ENCODE assay signal across 8 cellular contexts in genomic region chr21:37758997-37759396, GRCh38.
DNase-seq lines count a peak whose midpoint lies in the region; TF ChIP-seq lines count a peak whose summit lies in the region.

No MANE protein-coding gene starts in this region.

- H3K36me3 ChIP-seq in fibroblast of lung (ENCODE audit: control insufficient read depth, insufficient read depth, low read length), result no peaks in the 10 kb centered on the region
- no peaks in the 10 kb centered on the region for H3K36me3 ChIP-seq in stomach
- no peaks in the 10 kb centered on the region for H3K36me3 ChIP-seq in uterus

- peaks cover 2% of the 10 kb centered on the region for H3K27me3 ChIP-seq in fibroblast of lung (ENCODE audit: control insufficient read depth, insufficient read depth, low read length)
- peaks cover 0 to 38% (median 0%) of the 10 kb centered on the region in 3 donors for H3K27me3 ChIP-seq in stomach
- no peaks in the 10 kb centered on the region for H3K27me3 ChIP-seq in uterus

- no peak overlapping the region for H3K4me2 ChIP-seq in fibroblast of lung (ENCODE audit: extremely low read depth, insufficient read depth, low read length)

- 24 to 41% (median 26%) methylated on average over 7 of the region's 7 CpGs for WGBS in stomach, 5 donors

- H3K9ac ChIP-seq in fibroblast of lung (ENCODE audit: insufficient read depth, low read length), result no peak overlapping the region

- TF ChIP-seq EP300 in stomach (IDR thresholded peaks at IDR 0.05), result no peak

- H3K27ac Mint-ChIP-seq in T-helper 2 cell treated with Interferon-gamma antibody and Interleukin-4, amounts not matched to agents 5 μg/mL and 100 μg/mL, for 36 hours, result no peak overlapping the region

- TF ChIP-seq CTCF in fibroblast of lung (conservative IDR thresholded peaks at IDR 0.05 in 1 of 2, IDR thresholded peaks at IDR 0.05 in 1 of 2; ENCODE audit: low read depth in 1 of 2, low read length in 2 of 2) (peak; percentile 66 to 79), stomach (IDR thresholded peaks at IDR 0.05) (peak in 5 of 7 experiments; percentile 15 to 62 (median 43)), uterus (IDR thresholded peaks at IDR 0.05) (peak in 1 of 4 experiments; percentile 9)

- no peak overlapping the region for H2AFZ ChIP-seq in fibroblast of lung (ENCODE audit: low read length)

- no peaks in the 10 kb centered on the region for H3K4me1 Mint-ChIP-seq in T-helper 2 cell treated with Interferon-gamma antibody and Interleukin-4, amounts not matched to agents 5 μg/mL and 100 μg/mL, for 36 hours (ENCODE audit: low read depth)

- TF ChIP-seq POLR2A in stomach (IDR thresholded peaks at IDR 0.05) (no peak), uterus (IDR thresholded peaks at IDR 0.05) (no peak)

- H3K9me3 ChIP-seq in fibroblast of lung (ENCODE audit: control insufficient read depth, insufficient read depth, low read depth, low read length), result no peaks in the 10 kb centered on the region
- H3K9me3 ChIP-seq in stomach, result no peaks in the 10 kb centered on the region
- no peaks in the 10 kb centered on the region for H3K9me3 ChIP-seq in uterus

- H3K27me3 Mint-ChIP-seq in T-helper 2 cell treated with Interferon-gamma antibody and Interleukin-4, amounts not matched to agents 5 μg/mL and 100 μg/mL, for 36 hours (ENCODE audit: low read depth), result no peaks in the 10 kb centered on the region

- intact Hi-C loops in stomach (cut with DNase I; ENCODE audit: low total_unique reads) (no loop called here), uterus (cut with DNase I; ENCODE audit: low total_unique reads) (no loop called here)

- H3K4me1 ChIP-seq in fibroblast of lung (ENCODE audit: control insufficient read depth, extremely low read depth, insufficient read depth, low read length) (peaks cover 4% of the 10 kb centered on the region), stomach (no peaks in the 10 kb centered on the region), uterus (no peaks in the 10 kb centered on the region)

- H3K4me3 ChIP-seq in fibroblast of lung (replicated peaks in 1 of 4; ENCODE audit: control extremely low read depth in 1 of 4, insufficient read depth in 1 of 4, low read depth in 3 of 4, low read length in 4 of 4) (no peak overlapping the region), stomach (no peak overlapping the region), uterus (no peak overlapping the region)

- no peak overlapping the region for H3K4me3 Mint-ChIP-seq in T-helper 2 cell treated with Interferon-gamma antibody and Interleukin-4, amounts not matched to agents 5 μg/mL and 100 μg/mL, for 36 hours

- H3K36me3 Mint-ChIP-seq in T-helper 2 cell treated with Interferon-gamma antibody and Interleukin-4, amounts not matched to agents 5 μg/mL and 100 μg/mL, for 36 hours (ENCODE audit: low read depth), result no peaks in the 10 kb centered on the region

- no peaks in the 10 kb centered on the region for H3K9me3 Mint-ChIP-seq in T-helper 2 cell treated with Interferon-gamma antibody and Interleukin-4, amounts not matched to agents 5 μg/mL and 100 μg/mL, for 36 hours

- H3K79me2 ChIP-seq in fibroblast of lung (ENCODE audit: control insufficient read depth, insufficient read depth, low read length), result no peaks in the 10 kb centered on the region

- H3K27ac ChIP-seq in fibroblast of lung (ENCODE audit: insufficient read depth, low read length), result no peak overlapping the region
- H3K27ac ChIP-seq in stomach, result no peak overlapping the region
- H3K27ac ChIP-seq in uterus, result no peak overlapping the region

- no peaks in the 10 kb centered on the region for H4K20me1 ChIP-seq in fibroblast of lung (ENCODE audit: control insufficient read depth, extremely low read depth, insufficient read depth, low read length)

- DNase-seq in DMS 273 (lab: John Stamatoyannopoulos, UW; ENCODE audit: unreplicated experiment) (peak; percentile 81), HT-29 (ENCODE audit: low spot score) (peak; percentile 32), OCI-M1 (lab: John Stamatoyannopoulos, UW) (peak; percentile 26), fibroblast of lung (ENCODE audit: low read depth in 2 of 2) (peak; percentile 47 to 59), stomach (peak; percentile 51), occipital lobe (lab: John Stamatoyannopoulos, UW) (no peak), uterus (no peak)
- DNase-seq in T-helper 2 cell treated with Interferon-gamma antibody and Interleukin-4, amounts not matched to agents 5 μg/mL and 100 μg/mL, for 36 hours (ENCODE audit: low spot score), result no peak

Comparison
In these comparisons a context has a peak if more than half of its experiments do, and no peak if none do; other contexts are left out.
1. DNase-seq: peak in DMS 273 (single experiment), HT-29 (single experiment), OCI-M1 (single experiment), fibroblast of lung (2 of 2) and stomach (single experiment); none in T-helper 2 cell treated with Interferon-gamma antibody and Interleukin-4, amounts not matched to agents 5 μg/mL and 100 μg/mL, for 36 hours (single experiment), occipital lobe (single experiment) and uterus (0 of 2).